In the genomic region with DNA sequence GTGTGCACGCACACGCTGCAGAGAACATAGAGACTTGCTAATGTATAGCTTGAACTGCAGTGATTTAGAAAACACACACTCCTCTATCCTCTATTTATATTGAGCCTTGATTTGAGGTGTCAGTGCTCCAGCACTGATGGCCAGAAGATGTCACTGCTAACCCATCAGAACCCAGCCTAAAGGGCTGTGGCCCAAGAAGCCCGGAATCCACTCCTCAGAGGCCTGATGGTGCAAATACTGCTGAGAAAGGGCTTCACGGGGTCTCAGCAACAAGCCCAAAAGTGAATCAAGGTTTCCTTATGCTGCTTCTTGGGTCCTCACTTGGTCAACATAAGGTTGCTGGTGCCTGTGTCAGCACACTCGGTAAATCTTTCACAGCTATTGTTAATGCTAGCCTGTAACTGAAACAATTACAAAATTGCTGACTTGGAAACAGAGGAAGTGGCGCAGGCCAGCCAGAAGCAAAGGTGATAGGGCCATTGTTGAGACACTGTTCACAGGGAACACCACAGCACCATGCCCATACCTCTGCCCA, we compare ENCODE assay signal across 9 cellular contexts.
DNase-seq lines count a peak whose midpoint lies in the region; ATAC-seq and TF ChIP-seq lines count a peak whose summit lies in the region.
"Had no signal": no experiment of that assay in that cellular context is flagged by ENCODE, and none has a peak within 500 bp of the region (broad histone marks: within the 10 kb centered on the region; RNA-seq: fewer than 3 reads in every experiment).

No MANE protein-coding gene starts in this region.

- ATAC-seq in HG03108 (IDR thresholded peaks at IDR 0.05; ENCODE audit: unreplicated experiment) (no peak), GM21576 (IDR thresholded peaks at IDR 0.05; ENCODE audit: unreplicated experiment) (no peak)

- H3K36me3 Mint-ChIP-seq in HFFc6 (ENCODE audit: low read depth): peaks cover 42% of the 10 kb centered on the region
- H3K36me3 Mint-ChIP-seq in activated naive CD4-positive, alpha-beta T cell treated with anti-CD3 and anti-CD28 coated beads, Interleukin-2, amount 10 ng/mL, durations not matched to agents 7 days and 5 days: peaks cover 66% of the 10 kb centered on the region

- TF ChIP-seq POLR2A in Peyer's patch (IDR thresholded peaks at IDR 0.05): no peak

- peak overlapping the region in 2 of 4 donors; percentile 29 to 62 for H3K27ac ChIP-seq in Peyer's patch
- H3K27ac ChIP-seq in parathyroid adenoma: no peak overlapping the region

- H3K27me3 ChIP-seq in Peyer's patch: no peaks in the 10 kb centered on the region
- no peaks in the 10 kb centered on the region for H3K27me3 ChIP-seq in parathyroid adenoma (ENCODE audit: control insufficient read depth, insufficient read depth, low read length)

- no peak overlapping the region for H3K27ac Mint-ChIP-seq in HFFc6
- peak overlapping the region; percentile 71 for H3K27ac Mint-ChIP-seq in activated naive CD4-positive, alpha-beta T cell treated with anti-CD3 and anti-CD28 coated beads, Interleukin-2, amount 10 ng/mL, durations not matched to agents 7 days and 5 days
- H3K27ac Mint-ChIP-seq: T-helper 1 cell treated with Interleukin-12 subunit alpha and Interleukin-12 subunit beta and Interleukin-4 antibody, amounts not matched to agents 30 μg/mL and 1 μg/mL, for 36 hours had no signal

- H3K4me1 Mint-ChIP-seq in HFFc6 (ENCODE audit: low read depth): peaks cover 16% of the 10 kb centered on the region
- peaks cover 30% of the 10 kb centered on the region for H3K4me1 Mint-ChIP-seq in activated naive CD4-positive, alpha-beta T cell treated with anti-CD3 and anti-CD28 coated beads, Interleukin-2, amount 10 ng/mL, durations not matched to agents 7 days and 5 days

- H3K4me2 ChIP-seq in parathyroid adenoma (ENCODE audit: low read length): no peak overlapping the region

- CTCF ChIA-PET in activated naive CD4-positive, alpha-beta T cell treated with anti-CD3 and anti-CD28 coated beads, Interleukin-2, amount 10 ng/mL, durations not matched to agents 7 days and 5 days (lab: Charles Lee): interaction anchor here (0.6 to 3.6 kb wide), 18 partner anchors 13 to 1858 kb away, joined by 3 to 23 read pairs (median 4); a partner anchor contains a TSS

- H3K9me3 Mint-ChIP-seq in HFFc6: no peaks in the 10 kb centered on the region
- H3K9me3 Mint-ChIP-seq in activated naive CD4-positive, alpha-beta T cell treated with anti-CD3 and anti-CD28 coated beads, Interleukin-2, amount 10 ng/mL, durations not matched to agents 7 days and 5 days: no peaks in the 10 kb centered on the region
- H3K9me3 Mint-ChIP-seq: T-helper 1 cell treated with Interleukin-12 subunit alpha and Interleukin-12 subunit beta and Interleukin-4 antibody, amounts not matched to agents 30 μg/mL and 1 μg/mL, for 36 hours had no signal

- no peak overlapping the region for H3K4me3 Mint-ChIP-seq in HFFc6
- no peak overlapping the region for H3K4me3 Mint-ChIP-seq in activated naive CD4-positive, alpha-beta T cell treated with anti-CD3 and anti-CD28 coated beads, Interleukin-2, amount 10 ng/mL, durations not matched to agents 7 days and 5 days
- H3K4me3 Mint-ChIP-seq: T-helper 1 cell treated with Interleukin-12 subunit alpha and Interleukin-12 subunit beta and Interleukin-4 antibody, amounts not matched to agents 30 μg/mL and 1 μg/mL, for 36 hours had no signal

- in situ Hi-C loops in Caki2 (cut with HindIII; ENCODE audit: low pct_unique_long_range_greater_than_20kb, low sequenced_read_pairs): no loop called here

- H3K9ac ChIP-seq in parathyroid adenoma: no peak overlapping the region

- H3K4me1 ChIP-seq in Peyer's patch (peaks cover 0 to 24% (median 0%) of the 10 kb centered on the region in 4 donors), parathyroid adenoma (no peaks in the 10 kb centered on the region)

- DNase-seq in Caki2 (ENCODE audit: low read depth): peak; percentile 45
- peak; percentile 18 for DNase-seq in HFFc6
- peak in 1 of 3 donors; percentile 81 for DNase-seq in Peyer's patch
- peak; percentile 73 for DNase-seq in activated naive CD4-positive, alpha-beta T cell treated with anti-CD3 and anti-CD28 coated beads, Interleukin-2, amount 10 ng/mL, durations not matched to agents 7 days and 5 days
- DNase-seq in globus pallidus (ENCODE audit: low spot score): peak; percentile 81

- H2AFZ ChIP-seq in parathyroid adenoma: peak overlapping the region; percentile 76

- H3K79me2 ChIP-seq in parathyroid adenoma: no peaks in the 10 kb centered on the region

- no peaks in the 10 kb centered on the region; the same call in 1 of the 2 replicates for H3K27me3 Mint-ChIP-seq in HFFc6 (ENCODE audit: insufficient read depth)
- H3K27me3 Mint-ChIP-seq in activated naive CD4-positive, alpha-beta T cell treated with anti-CD3 and anti-CD28 coated beads, Interleukin-2, amount 10 ng/mL, durations not matched to agents 7 days and 5 days: no peaks in the 10 kb centered on the region

- H3K4me3 ChIP-seq in Peyer's patch (no peak overlapping the region), parathyroid adenoma (ENCODE audit: low read depth, low read length) (no peak overlapping the region)

- H3K9me3 ChIP-seq in Peyer's patch (no peaks in the 10 kb centered on the region), parathyroid adenoma (ENCODE audit: control insufficient read depth, low read length) (no peaks in the 10 kb centered on the region)

- peak; percentile 71 for TF ChIP-seq CTCF in HFFc6 (IDR thresholded peaks at IDR 0.05)
- TF ChIP-seq CTCF in Peyer's patch (IDR thresholded peaks at IDR 0.05): peak in 4 of 6 experiments; percentile 63 to 90 (median 82)
- peak; percentile 87 for TF ChIP-seq CTCF in parathyroid adenoma (IDR thresholded peaks at IDR 0.05)

- peaks cover 0 to 22% (median 0%) of the 10 kb centered on the region in 3 donors for H3K36me3 ChIP-seq in Peyer's patch
- H3K36me3 ChIP-seq in parathyroid adenoma (ENCODE audit: control insufficient read depth, insufficient read depth, low read length): no peaks in the 10 kb centered on the region
